Comparison of ENCODE assay signal across 17 cellular contexts in the genomic region with DNA sequence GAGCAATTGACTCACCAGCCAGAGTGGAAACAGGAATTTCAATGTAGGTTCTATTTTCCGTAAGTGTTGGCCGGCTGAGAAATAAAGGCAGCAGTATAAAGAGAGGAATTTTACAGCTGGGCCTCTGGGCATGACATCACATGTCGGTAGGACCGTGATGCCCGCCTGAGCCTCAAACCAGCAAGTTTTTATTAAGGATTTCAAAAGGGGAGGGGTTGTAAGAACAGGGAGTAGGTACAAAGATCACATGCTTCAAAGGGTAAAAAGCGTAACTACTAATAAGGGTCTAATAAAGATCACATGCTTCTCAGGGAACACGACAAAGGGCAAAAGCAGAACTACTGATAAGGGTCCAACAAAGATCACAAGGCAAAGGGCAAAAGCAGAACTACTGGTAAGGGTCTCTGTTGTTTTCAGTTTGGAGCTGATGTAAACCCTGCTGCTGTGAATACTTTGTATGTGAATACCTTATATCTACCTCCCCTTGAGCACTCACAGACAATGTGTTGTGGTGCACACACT. TPM values are rescaled to one million over a fixed set of nuclear protein-coding genes. Genes with fewer than 3 reads are reported as not detected.
DNase-seq lines count a peak whose midpoint lies in the region; ATAC-seq and TF ChIP-seq lines count a peak whose summit lies in the region.
"Had no signal": no experiment of that assay in that cellular context is flagged by ENCODE, and none has a peak within 500 bp of the region (broad histone marks: within the 10 kb centered on the region; RNA-seq: fewer than 3 reads in every experiment).

No MANE protein-coding gene starts in this region.

- peaks cover 36% of the 10 kb centered on the region for H3K9me3 ChIP-seq in endodermal cell (ENCODE audit: control insufficient read depth, low read length)
- H3K9me3 ChIP-seq: SJSA1 had no signal

- peaks cover 44% of the 10 kb centered on the region for H3K36me3 Mint-ChIP-seq in progenitor cell of endocrine pancreas (ENCODE audit: insufficient read depth)
- peaks cover 66% of the 10 kb centered on the region for H3K36me3 Mint-ChIP-seq in endodermal cell (ENCODE audit: low read depth)
- H3K36me3 Mint-ChIP-seq in mesothelial cell of epicardium: peaks cover 39% of the 10 kb centered on the region

- H3K9ac ChIP-seq in endodermal cell (ENCODE audit: extremely low read depth, low read length, poor library complexity, severe bottlenecking): no peak overlapping the region

- DNase-seq in NB4 (ENCODE audit: low read depth) (peak; percentile 14), foreskin keratinocyte (peak in 1 of 2 donors; percentile 52), progenitor cell of endocrine pancreas (ENCODE audit: low spot score, unreplicated experiment) (no peak), endodermal cell (no peak), foreskin fibroblast (no peak), mesothelial cell of epicardium (ENCODE audit: low spot score in 2 of 2, unreplicated experiment in 2 of 2) (no peak)
- DNase-seq: NCI-H1436, NCI-H2081, PC-3 had no signal

- no peak for TF ChIP-seq POLR2A in NB4 (IDR thresholded peaks at IDR 0.05; ENCODE audit: extremely low read depth, insufficient read length)

- H3K36me3 ChIP-seq in endodermal cell (ENCODE audit: control insufficient read depth, insufficient read depth, low read length): peaks cover 43% of the 10 kb centered on the region
- H3K36me3 ChIP-seq: SJSA1 had no signal

- 73 to 81% methylated on average over 7 of the region's 7 CpGs for WGBS in endodermal cell (ENCODE audit: insufficient coverage in 1 of 2, insufficient read length in 1 of 2), 2 experiments

- H3K9me3 Mint-ChIP-seq in progenitor cell of endocrine pancreas (ENCODE audit: low read depth) (peaks cover 20% of the 10 kb centered on the region), endodermal cell (peaks cover 39% of the 10 kb centered on the region), mesothelial cell of epicardium (peaks cover 27% of the 10 kb centered on the region)

- ATAC-seq in foreskin keratinocyte (peak; percentile 36), GM21825 (IDR thresholded peaks at IDR 0.05; ENCODE audit: unreplicated experiment) (no peak)
- ATAC-seq: GM23338, HCT116, K562, PC-3 had no signal

- no peaks in the 10 kb centered on the region for H3K27me3 Mint-ChIP-seq in progenitor cell of endocrine pancreas
- no peaks in the 10 kb centered on the region for H3K27me3 Mint-ChIP-seq in endodermal cell (ENCODE audit: insufficient read depth)
- no peaks in the 10 kb centered on the region for H3K27me3 Mint-ChIP-seq in mesothelial cell of epicardium (ENCODE audit: low read depth)

- H3K27ac Mint-ChIP-seq in progenitor cell of endocrine pancreas (peak overlapping the region; percentile 63), endodermal cell (no peak overlapping the region), mesothelial cell of epicardium (no peak overlapping the region)
- H3K27ac Mint-ChIP-seq: GM23338 had no signal

- H3K4me3 Mint-ChIP-seq in progenitor cell of endocrine pancreas (ENCODE audit: low read depth): no peak overlapping the region
- no peak overlapping the region for H3K4me3 Mint-ChIP-seq in endodermal cell
- no peak overlapping the region for H3K4me3 Mint-ChIP-seq in mesothelial cell of epicardium
- H3K4me3 Mint-ChIP-seq: GM23338 had no signal

- no peaks in the 10 kb centered on the region for H3K27me3 ChIP-seq in foreskin keratinocyte
- no peaks in the 10 kb centered on the region for H3K27me3 ChIP-seq in endodermal cell (ENCODE audit: control insufficient read depth, insufficient read depth, low read length, poor library complexity, severe bottlenecking)
- H3K27me3 ChIP-seq: SJSA1 had no signal

- peak overlapping the region; percentile 34 for H3K27ac ChIP-seq in angular gyrus (ENCODE audit: low read depth, low read length)
- H3K27ac ChIP-seq in foreskin keratinocyte: no peak overlapping the region
- no peak overlapping the region for H3K27ac ChIP-seq in endodermal cell (ENCODE audit: low read depth, low read length)
- H3K27ac ChIP-seq: C4-2B, RWPE1, SJSA1 had no signal

- no peak for TF ChIP-seq CTCF in NB4 (IDR thresholded peaks at IDR 0.05; ENCODE audit: low read depth, low read length)
- TF ChIP-seq CTCF in foreskin keratinocyte (conservative IDR thresholded peaks at IDR 0.05): no peak
- no peak for TF ChIP-seq CTCF in progenitor cell of endocrine pancreas (IDR thresholded peaks at IDR 0.05; ENCODE audit: unreplicated experiment)
- no peak for TF ChIP-seq CTCF in endodermal cell (conservative IDR thresholded peaks at IDR 0.05)
- no peak for TF ChIP-seq CTCF in foreskin fibroblast (IDR thresholded peaks at IDR 0.05; ENCODE audit: low read depth, low read length)
- TF ChIP-seq CTCF in mesothelial cell of epicardium (IDR thresholded peaks at IDR 0.05; ENCODE audit: unreplicated experiment): no peak

- peaks cover 5% of the 10 kb centered on the region for H3K4me1 Mint-ChIP-seq in progenitor cell of endocrine pancreas (ENCODE audit: low read depth)
- no peaks in the 10 kb centered on the region for H3K4me1 Mint-ChIP-seq in endodermal cell
- peaks cover 10% of the 10 kb centered on the region for H3K4me1 Mint-ChIP-seq in mesothelial cell of epicardium

- H3K4me1 ChIP-seq in foreskin keratinocyte: peaks cover 32% of the 10 kb centered on the region
- H3K4me1 ChIP-seq in endodermal cell (ENCODE audit: control insufficient read depth, insufficient read depth, low read length): no peaks in the 10 kb centered on the region

- H3K4me3 ChIP-seq in NB4 (ENCODE audit: low read depth, low read length) (no peak overlapping the region), endodermal cell (ENCODE audit: low read length) (no peak overlapping the region), foreskin fibroblast (ENCODE audit: low read depth in 1 of 2, low read length in 2 of 2) (no peak overlapping the region)
- H3K4me3 ChIP-seq: GM23338, K562, SJSA1 had no signal

RNA-seq across cellular contexts. Expression of a gene that starts 9.0 kb away (rescaled TPM):
- total RNA-seq in foreskin keratinocyte (40.9 and 50.0 TPM in 2 replicates), progenitor cell of endocrine pancreas (171 and 174 TPM in 2 replicates), endodermal cell (100 to 1,000 TPM; 102 to 103 TPM), mesothelial cell of epicardium (133 to 137 TPM (median 135 TPM) in 3 replicates)
- 2.0 and 2.2 TPM in 2 replicates for polyA plus RNA-seq in foreskin keratinocyte
- polyA plus RNA-seq in endodermal cell (2013, experiment 1 of 2): 24.6 TPM
- 26.8 TPM for polyA plus RNA-seq in endodermal cell (2013, experiment 2 of 2)
